Comparison of ENCODE assay signal across 15 cellular contexts in genomic region chr5:178529080-178529479, GRCh38.
"Had no signal": no experiment of that assay in that cellular context is flagged by ENCODE, and none has a peak within 500 bp of the region (broad histone marks: within the 10 kb centered on the region; RNA-seq: fewer than 3 reads in every experiment).

No MANE protein-coding gene starts in this region.

- H3K9me3 ChIP-seq: ascending aorta, left lung, tibial artery, vagina had no signal

- H3K27me3 Mint-ChIP-seq: activated CD8-positive, alpha-beta T cell treated with anti-CD3 and anti-CD28 coated beads for 36 hours; activated naive CD8-positive, alpha-beta T cell treated with anti-CD3 and anti-CD28 coated beads, Interleukin-2, amount 50 U/mL, for 24 hours had no signal

- H3K36me3 ChIP-seq: ascending aorta, cardiac muscle cell, heart left ventricle, left lung, tibial artery, vagina, WERI-Rb-1 had no signal

- H3K27ac ChIP-seq: ascending aorta, cardiac muscle cell, left lung, tibial artery, vagina, WERI-Rb-1 had no signal

- H3K27me3 ChIP-seq: ascending aorta, cardiac muscle cell, heart left ventricle, left lung, tibial artery, vagina had no signal

- H3K4me1 ChIP-seq: ascending aorta, tibial artery, vagina had no signal

- DNase-seq: activated CD4-positive, alpha-beta T cell treated with anti-CD3 and anti-CD28 coated beads for 4 hours; activated CD8-positive, alpha-beta memory T cell treated with anti-CD3 and anti-CD28 coated beads, Interleukin-2, amount 50 U/mL, for 4 hours; activated CD8-positive, alpha-beta T cell treated with anti-CD3 and anti-CD28 coated beads for 36 hours; activated naive CD8-positive, alpha-beta T cell treated with anti-CD3 and anti-CD28 coated beads, Interleukin-2, amount 50 U/mL, for 24 hours; activated T-cell treated with anti-CD3 and anti-CD28 coated beads, Interleukin-2, amount 50 U/mL, for 72 hours; foreskin melanocyte; heart left ventricle; left lung; nephron progenitor cell; WERI-Rb-1 had no signal

- H3K9me3 Mint-ChIP-seq: activated CD8-positive, alpha-beta T cell treated with anti-CD3 and anti-CD28 coated beads for 36 hours; activated naive CD8-positive, alpha-beta T cell treated with anti-CD3 and anti-CD28 coated beads, Interleukin-2, amount 50 U/mL, for 24 hours; activated T-cell treated with anti-CD3 and anti-CD28 coated beads, Interleukin-2, amount 50 U/mL, for 72 hours; memory B cell had no signal

- H3K36me3 Mint-ChIP-seq: memory B cell had no signal

- ATAC-seq: activated CD8-positive, alpha-beta T cell treated with anti-CD3 and anti-CD28 coated beads for 36 hours; activated naive CD8-positive, alpha-beta T cell treated with anti-CD3 and anti-CD28 coated beads, Interleukin-2, amount 50 U/mL, for 24 hours; activated T-cell treated with anti-CD3 and anti-CD28 coated beads, Interleukin-2, amount 50 U/mL, for 72 hours; heart left ventricle; left lung had no signal

- H3K4me3 ChIP-seq: ascending aorta, cardiac muscle cell, heart left ventricle, left lung, tibial artery, vagina had no signal

- H3K27ac Mint-ChIP-seq: activated CD8-positive, alpha-beta T cell treated with anti-CD3 and anti-CD28 coated beads for 36 hours; activated naive CD8-positive, alpha-beta T cell treated with anti-CD3 and anti-CD28 coated beads, Interleukin-2, amount 50 U/mL, for 24 hours; activated T-cell treated with anti-CD3 and anti-CD28 coated beads, Interleukin-2, amount 50 U/mL, for 72 hours; memory B cell had no signal

- H3K4me3 Mint-ChIP-seq: activated CD8-positive, alpha-beta T cell treated with anti-CD3 and anti-CD28 coated beads for 36 hours; activated naive CD8-positive, alpha-beta T cell treated with anti-CD3 and anti-CD28 coated beads, Interleukin-2, amount 50 U/mL, for 24 hours; activated T-cell treated with anti-CD3 and anti-CD28 coated beads, Interleukin-2, amount 50 U/mL, for 72 hours; memory B cell; nephron progenitor cell had no signal

- H3K4me1 Mint-ChIP-seq: activated naive CD8-positive, alpha-beta T cell treated with anti-CD3 and anti-CD28 coated beads, Interleukin-2, amount 50 U/mL, for 24 hours; memory B cell had no signal
